Comparison of ENCODE assay signal across 14 cellular contexts in the genomic region with DNA sequence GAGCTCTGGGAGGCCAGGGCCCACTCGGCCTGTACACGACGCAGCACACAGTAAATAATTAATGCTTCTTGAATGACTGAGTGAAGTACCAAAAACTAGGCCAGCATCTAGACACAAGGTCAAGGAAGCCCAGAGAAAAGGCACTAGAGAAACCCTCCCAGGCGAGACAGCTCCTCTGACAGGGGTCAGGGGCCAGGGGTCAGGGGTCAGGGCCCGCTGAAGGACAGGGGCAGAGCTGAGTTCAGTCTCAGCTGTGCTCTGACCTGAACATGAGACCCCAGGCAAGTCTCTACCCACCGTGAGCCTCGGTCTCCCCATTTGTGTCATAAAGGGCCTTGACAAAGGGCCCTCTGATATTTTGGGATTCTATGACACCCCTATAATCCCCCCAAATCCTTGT. TPM values are rescaled to one million over a fixed set of nuclear protein-coding genes. Genes with fewer than 3 reads are reported as not detected.
DNase-seq lines count a peak whose midpoint lies in the region; ATAC-seq, FAIRE-seq and TF ChIP-seq lines count a peak whose summit lies in the region.
"Had no signal": no experiment of that assay in that cellular context is flagged by ENCODE, and none has a peak within 500 bp of the region (broad histone marks: within the 10 kb centered on the region; RNA-seq: fewer than 3 reads in every experiment).

No MANE protein-coding gene starts in this region.

- H3K9me1 ChIP-seq in K562 (ENCODE audit: control insufficient read depth, insufficient read depth, low read length), result peaks cover 4% of the 10 kb centered on the region

- peaks cover 36% of the 10 kb centered on the region for H3F3A ChIP-seq in GM23248 (ENCODE audit: insufficient read depth)

- TF ChIP-seq POLR2A in K562 (conservative IDR thresholded peaks at IDR 0.05) (no peak), esophagus squamous epithelium (IDR thresholded peaks at IDR 0.05) (no peak)

- H3K9me3 Mint-ChIP-seq in progenitor cell of endocrine pancreas (ENCODE audit: low read depth), result no peaks in the 10 kb centered on the region
- H3K9me3 Mint-ChIP-seq in activated T-helper 1 cell treated with anti-CD3 and anti-CD28 coated beads, Interleukin-12 subunit alpha, Interleukin-12 subunit beta, Interleukin-2, Interleukin-4 antibody, amounts not matched to agents 30 ng/mL and 10 ng/mL and 1 ng/mL, durations not matched to agents 14 hours and 24 hours and 36 hours, result no peaks in the 10 kb centered on the region
- H3K9me3 Mint-ChIP-seq: CD4-positive, CD25-positive, alpha-beta regulatory T cell had no signal

- intact Hi-C loops in K562 (cut with micrococcal nuclease) (no loop called here), esophagus squamous epithelium (cut with DNase I) (no loop called here), tibial artery (cut with DNase I; ENCODE audit: low total_unique reads) (no loop called here)
- intact Hi-C loops in activated T-helper 1 cell treated with anti-CD3 and anti-CD28 coated beads, Interleukin-12 subunit alpha, Interleukin-12 subunit beta, Interleukin-2, Interleukin-4 antibody, amounts not matched to agents 30 ng/mL and 10 ng/mL and 1 ng/mL, durations not matched to agents 14 hours and 24 hours and 36 hours (cut with micrococcal nuclease), result no loop called here

- POLR2A ChIA-PET in K562 (lab: Yijun Ruan, JAX), result interaction anchor here (1.3 kb wide), 1 partner anchor 12 kb away, joined by 4 read pairs; no protein-coding TSS in a partner anchor

- no peaks in the 10 kb centered on the region for H4K20me1 ChIP-seq in K562 (replicated peaks; ENCODE audit: control insufficient read depth, insufficient read depth, low read length)
- H4K20me1 ChIP-seq in GM23248 (ENCODE audit: insufficient read depth), result no peaks in the 10 kb centered on the region

- in situ Hi-C loops in K562 (cut with MboI) (no loop called here), GM23248 (cut with MboI) (no loop called here)

- no peak for FAIRE-seq in K562 (lab: Jason Lieb, UNC)
- FAIRE-seq: H54 had no signal

- TF ChIP-seq CTCF in K562 (IDR thresholded peaks at IDR 0.05 in 2 of 3, conservative IDR thresholded peaks at IDR 0.05 in 1 of 3; ENCODE audit: insufficient read depth in 2 of 3, low read depth in 1 of 3, low read length in 3 of 3), result no peak
- TF ChIP-seq CTCF in esophagus squamous epithelium (IDR thresholded peaks at IDR 0.05), result no peak
- no peak for TF ChIP-seq CTCF in progenitor cell of endocrine pancreas (IDR thresholded peaks at IDR 0.05; ENCODE audit: unreplicated experiment)
- TF ChIP-seq CTCF in tibial artery (IDR thresholded peaks at IDR 0.05), result no peak

- H3K9me2 ChIP-seq in GM23248 (ENCODE audit: insufficient read depth), result no peaks in the 10 kb centered on the region

- no peak overlapping the region for H3K27ac ChIP-seq in K562 (ENCODE audit: extremely low read depth, low read depth, low read length)
- peak overlapping the region in 3 of 4 donors; percentile 64 to 79 (median 79) for H3K27ac ChIP-seq in esophagus squamous epithelium
- H3K27ac ChIP-seq in tibial artery, result peak overlapping the region; percentile 78 to 79
- H3K27ac ChIP-seq in GM23248, result no peak overlapping the region
- H3K27ac ChIP-seq: BLaER1 treated with 17β-estradiol and CSF1 and Interleukin-3, amounts not matched to agents 10 nM and 100 nM had no signal

- no peak overlapping the region for H2AFZ ChIP-seq in K562 (ENCODE audit: low read depth, low read length)
- H2AFZ ChIP-seq in GM23248, result no peak overlapping the region

- H3K4me2 ChIP-seq in K562 (ENCODE audit: insufficient read depth, low read length), result no peak overlapping the region
- no peak overlapping the region for H3K4me2 ChIP-seq in GM23248 (ENCODE audit: unreplicated experiment)

- peak overlapping the region; percentile 80 for H3K27ac Mint-ChIP-seq in progenitor cell of endocrine pancreas
- no peak overlapping the region for H3K27ac Mint-ChIP-seq in activated T-helper 1 cell treated with anti-CD3 and anti-CD28 coated beads, Interleukin-12 subunit alpha, Interleukin-12 subunit beta, Interleukin-2, Interleukin-4 antibody, amounts not matched to agents 30 ng/mL and 10 ng/mL and 1 ng/mL, durations not matched to agents 14 hours and 24 hours and 36 hours

- H3K4me1 Mint-ChIP-seq in progenitor cell of endocrine pancreas (ENCODE audit: low read depth), result peaks cover 9% of the 10 kb centered on the region
- H3K4me1 Mint-ChIP-seq in activated T-helper 1 cell treated with anti-CD3 and anti-CD28 coated beads, Interleukin-12 subunit alpha, Interleukin-12 subunit beta, Interleukin-2, Interleukin-4 antibody, amounts not matched to agents 30 ng/mL and 10 ng/mL and 1 ng/mL, durations not matched to agents 14 hours and 24 hours and 36 hours (ENCODE audit: low read depth), result no peaks in the 10 kb centered on the region

- CTCF ChIA-PET in K562 (lab: Yijun Ruan, JAX; ENCODE audit: low intra/inter-chr PET ratio), result no interaction called here

- no peak for TF ChIP-seq EP300 in K562 (IDR thresholded peaks at IDR 0.05; ENCODE audit: low read length)

- no peak overlapping the region for H3K4me3 ChIP-seq in K562
- H3K4me3 ChIP-seq in esophagus squamous epithelium, result no peak overlapping the region
- H3K4me3 ChIP-seq in tibial artery, result no peak overlapping the region
- no peak overlapping the region for H3K4me3 ChIP-seq in GM23248
- H3K4me3 ChIP-seq: BLaER1 treated with 17β-estradiol and CSF1 and Interleukin-3, amounts not matched to agents 10 nM and 100 nM had no signal

- H3K27me3 ChIP-seq in K562 (ENCODE audit: control insufficient read depth in 2 of 2, insufficient read depth in 2 of 2, low read length in 2 of 2) (no peaks in the 10 kb centered on the region), esophagus squamous epithelium (no peaks in the 10 kb centered on the region), tibial artery (no peaks in the 10 kb centered on the region), GM23248 (replicated peaks; ENCODE audit: insufficient read depth) (no peaks in the 10 kb centered on the region)
- H3K27me3 ChIP-seq: BLaER1 treated with 17β-estradiol and CSF1 and Interleukin-3, amounts not matched to agents 10 nM and 100 nM had no signal

- H3K9me3 ChIP-seq in K562 (replicated peaks; ENCODE audit: control insufficient read depth, insufficient read depth, low read depth, low read length) (no peaks in the 10 kb centered on the region), esophagus squamous epithelium (no peaks in the 10 kb centered on the region), tibial artery (no peaks in the 10 kb centered on the region), GM23248 (ENCODE audit: low read depth) (no peaks in the 10 kb centered on the region)
- H3K9me3 ChIP-seq: BLaER1 treated with 17β-estradiol and CSF1 and Interleukin-3, amounts not matched to agents 10 nM and 100 nM had no signal

- H3K4me3 Mint-ChIP-seq in progenitor cell of endocrine pancreas (ENCODE audit: low read depth), result no peak overlapping the region
- H3K4me3 Mint-ChIP-seq in activated T-helper 1 cell treated with anti-CD3 and anti-CD28 coated beads, Interleukin-12 subunit alpha, Interleukin-12 subunit beta, Interleukin-2, Interleukin-4 antibody, amounts not matched to agents 30 ng/mL and 10 ng/mL and 1 ng/mL, durations not matched to agents 14 hours and 24 hours and 36 hours, result no peak overlapping the region
- H3K4me3 Mint-ChIP-seq: CD4-positive, CD25-positive, alpha-beta regulatory T cell had no signal

- H3K27me3 Mint-ChIP-seq in progenitor cell of endocrine pancreas, result no peaks in the 10 kb centered on the region
- H3K27me3 Mint-ChIP-seq in activated T-helper 1 cell treated with anti-CD3 and anti-CD28 coated beads, Interleukin-12 subunit alpha, Interleukin-12 subunit beta, Interleukin-2, Interleukin-4 antibody, amounts not matched to agents 30 ng/mL and 10 ng/mL and 1 ng/mL, durations not matched to agents 14 hours and 24 hours and 36 hours (ENCODE audit: insufficient read depth), result no peaks in the 10 kb centered on the region
- H3K27me3 Mint-ChIP-seq: CD4-positive, CD25-positive, alpha-beta regulatory T cell had no signal

- WGBS in K562 (ENCODE audit: insufficient coverage, low coverage, missing lambda C conversion rate), result 86% methylated on average over 7 of the region's 7 CpGs
- WGBS in esophagus squamous epithelium, 2 donors, result 80 to 95% methylated on average over 3 to 4 of the region's 7 CpGs
- WGBS in GM23248 (ENCODE audit: low coverage in 1 of 2, low lambda C conversion rate in 2 of 2, missing lambda C conversion rate in 2 of 2), 2 experiments, result 81 to 87% methylated on average over 7 of the region's 7 CpGs

- ATAC-seq in K562, result no peak
- ATAC-seq: HCT116 had no signal

- peaks cover 73% of the 10 kb centered on the region; the same call in 2 of the 3 replicates for H3K36me3 ChIP-seq in K562 (ENCODE audit: control insufficient read depth, insufficient read depth, low read length)
- peaks cover 7 to 95% (median 15%) of the 10 kb centered on the region in 3 donors for H3K36me3 ChIP-seq in esophagus squamous epithelium
- H3K36me3 ChIP-seq in tibial artery, result peaks cover 68 to 98% (median 80%) of the 10 kb centered on the region in 3 donors
- H3K36me3 ChIP-seq in GM23248 (ENCODE audit: low read depth), result peaks cover 56% of the 10 kb centered on the region

- BruUV-seq in K562 (replicated peaks; lab: Mats Ljungman, UMichigan), result no TSS peak

- H3K4me1 ChIP-seq in K562 (replicated peaks in 1 of 2; ENCODE audit: control insufficient read depth in 2 of 2, insufficient read depth in 2 of 2, low read length in 2 of 2) (peaks cover 21 to 52% of the 10 kb centered on the region in 2 experiments; a peak in 4 of 5 replicates), esophagus squamous epithelium (peaks cover 8 to 39% (median 20%) of the 10 kb centered on the region in 3 donors), tibial artery (peaks cover 0 to 42% (median 27%) of the 10 kb centered on the region in 4 donors), GM23248 (ENCODE audit: insufficient read depth) (peaks cover 11% of the 10 kb centered on the region)

- H3K79me2 ChIP-seq in K562 (ENCODE audit: control insufficient read depth, insufficient read depth, low read length), result no peaks in the 10 kb centered on the region
- H3K79me2 ChIP-seq in GM23248 (ENCODE audit: insufficient read depth), result peaks cover 19% of the 10 kb centered on the region

- DNase-seq in K562 (ENCODE audit: extremely low read depth in 1 of 4, low spot score in 3 of 4) (no peak), esophagus squamous epithelium (lab: John Stamatoyannopoulos, UW) (no peak), progenitor cell of endocrine pancreas (ENCODE audit: low spot score, unreplicated experiment) (no peak), tibial artery (no peak), NCI-H774 (lab: John Stamatoyannopoulos, UW) (no peak), cortex of kidney (lab: John Stamatoyannopoulos, UW) (no peak), GM23248 (no peak)
- no peak for DNase-seq in activated T-helper 1 cell treated with anti-CD3 and anti-CD28 coated beads, Interleukin-12 subunit alpha, Interleukin-12 subunit beta, Interleukin-2, Interleukin-4 antibody, amounts not matched to agents 30 ng/mL and 10 ng/mL and 1 ng/mL, durations not matched to agents 14 hours and 24 hours and 36 hours (ENCODE audit: low spot score)
- DNase-seq: 8988T; CD4-positive, CD25-positive, alpha-beta regulatory T cell; GF-D8 had no signal

- H3K36me3 Mint-ChIP-seq in progenitor cell of endocrine pancreas (ENCODE audit: insufficient read depth), result peaks cover 29% of the 10 kb centered on the region
- H3K36me3 Mint-ChIP-seq in activated T-helper 1 cell treated with anti-CD3 and anti-CD28 coated beads, Interleukin-12 subunit alpha, Interleukin-12 subunit beta, Interleukin-2, Interleukin-4 antibody, amounts not matched to agents 30 ng/mL and 10 ng/mL and 1 ng/mL, durations not matched to agents 14 hours and 24 hours and 36 hours (ENCODE audit: low read depth), result no peaks in the 10 kb centered on the region
- H3K36me3 Mint-ChIP-seq: CD4-positive, CD25-positive, alpha-beta regulatory T cell had no signal

- H3K9ac ChIP-seq in K562 (ENCODE audit: insufficient read depth in 1 of 2, low read depth in 2 of 2, low read length in 2 of 2) (no peak overlapping the region), GM23248 (no peak overlapping the region)
- H3K9ac ChIP-seq: BLaER1 treated with 17β-estradiol and CSF1 and Interleukin-3, amounts not matched to agents 10 nM and 100 nM had no signal

- TF ChIP-seq RAD21 in K562 (CRISPR knock-in tag; conservative IDR thresholded peaks at IDR 0.05 in 1 of 2, IDR thresholded peaks at IDR 0.05 in 1 of 2), result no peak

RNA-seq across cellular contexts. Expression of gene LDLRAD2, which starts 56.4 kb away (rescaled TPM):
- not detected in 2 replicates for total RNA-seq in K562 (2011; cell fraction: chromatin; rRNA removed; ENCODE audit: low replicate concordance)
- total RNA-seq in K562 (2011; cell fraction: nucleolus; rRNA removed), result 0.13 TPM in 1 of 2 replicates, not detected in the other
- total RNA-seq in K562 (2011; cell fraction: nucleoplasm; rRNA removed), result not detected in 2 replicates
- not detected in 2 replicates for total RNA-seq in K562 (2014; rRNA removed)
- total RNA-seq in K562 (2014; rRNA removed; fragmentation: Illumina TruSeq; extraction: Trizol), result not detected in 2 replicates
- not detected in 2 replicates for total RNA-seq in K562 (2015; rRNA removed; fragmentation: Illumina TruSeq; extraction: Trizol)
- total RNA-seq in K562 (2021), result not detected in 2 replicates
- not detected in 2 replicates for polyA plus RNA-seq in K562 (2011; rRNA removed)
- polyA plus RNA-seq in K562 (2011; cell fraction: cytosol; rRNA removed), result not detected in 2 replicates
- 0.10 TPM in 1 of 2 replicates, not detected in the other for polyA plus RNA-seq in K562 (2011; cell fraction: nucleus; rRNA removed)
- polyA plus RNA-seq in K562 (2012), result 5.8 and 7.0 TPM in 2 replicates
- polyA plus RNA-seq in K562 (2014; fragmentation: Illumina TruSeq; extraction: Trizol), result not detected in 2 replicates
- polyA plus RNA-seq in K562 (2014; fragmentation: Nextera tagmentation; extraction: Ambion mirVana), result under 1 TPM; 0.45 to 0.48 TPM
- not detected in 2 replicates for polyA plus RNA-seq in K562 (2014; rRNA removed)
- not detected in 2 replicates for polyA minus RNA-seq in K562 (2011; rRNA and poly(A)+ RNA removed)
- not detected in 2 replicates for polyA minus RNA-seq in K562 (2011; cell fraction: cytosol; rRNA and poly(A)+ RNA removed)
- polyA minus RNA-seq in K562 (2011; cell fraction: nucleus; rRNA and poly(A)+ RNA removed), result not detected in 2 replicates
- total RNA-seq in esophagus squamous epithelium, result not detected
- 0.55 and 0.77 TPM in 2 replicates for total RNA-seq in progenitor cell of endocrine pancreas
- not detected in 2 replicates for total RNA-seq in activated T-helper 1 cell treated with anti-CD3 and anti-CD28 coated beads, Interleukin-12 subunit alpha, Interleukin-12 subunit beta, Interleukin-2, Interleukin-4 antibody, amounts not matched to agents 30 ng/mL and 10 ng/mL and 1 ng/mL, durations not matched to agents 14 hours and 24 hours and 36 hours
- total RNA-seq in GM23248 (2014; rRNA removed; shearing (Covaris generic)), result not detected in 2 replicates
- polyA plus RNA-seq in GM23248 (2016; fragmentation: Nextera tagmentation; extraction: Ambion mirVana), result 8.5 and 13.2 TPM in 2 replicates
- polyA plus RNA-seq: CD4-positive, CD25-positive, alpha-beta regulatory T cell had no signal

Comparison
In these comparisons a context has a peak if more than half of its experiments do, and no peak if none do; other contexts are left out.
1. H3K27ac ChIP-seq: peak in esophagus squamous epithelium (3 of 4) and tibial artery (2 of 2); none in K562 (single experiment) and GM23248 (single experiment).